Comparison of ENCODE assay signal across 9 cellular contexts in genomic region chr2:143513081-143513480, GRCh38.
DNase-seq lines count a peak whose midpoint lies in the region; ATAC-seq and TF ChIP-seq lines count a peak whose summit lies in the region.
"Had no signal": no experiment of that assay in that cellular context is flagged by ENCODE, and none has a peak within 500 bp of the region (broad histone marks: within the 10 kb centered on the region; RNA-seq: fewer than 3 reads in every experiment).

No MANE protein-coding gene starts in this region.

- H3K4me3 ChIP-seq in LNCaP clone FGC (ENCODE audit: low read depth, low read length) (no peak overlapping the region), iPS DF 6.9 (ENCODE audit: low read length) (no peak overlapping the region), suprapubic skin (no peak overlapping the region)
- H3K4me3 ChIP-seq: BLaER1 treated with 17β-estradiol and CSF1 and Interleukin-3, amounts not matched to agents 10 nM and 100 nM had no signal

- H3K36me3 ChIP-seq in iPS DF 6.9 (ENCODE audit: control insufficient read depth, insufficient read depth, low read length), result no peaks in the 10 kb centered on the region
- no peaks in the 10 kb centered on the region for H3K36me3 ChIP-seq in suprapubic skin

- no peak for TF ChIP-seq POLR2A in suprapubic skin (IDR thresholded peaks at IDR 0.05)

- peak; percentile 62 for TF ChIP-seq CTCF in LNCaP clone FGC (IDR thresholded peaks at IDR 0.05; ENCODE audit: control insufficient read depth, extremely low read depth, insufficient read depth)
- TF ChIP-seq CTCF in suprapubic skin (IDR thresholded peaks at IDR 0.05), result peak; percentile 54 to 73

- WGBS in iPS DF 6.9 (ENCODE audit: insufficient coverage, insufficient read length), result no CpG with 5 or more reads among the region's 2 CpGs
- 7% methylated on average over 2 of the region's 2 CpGs for WGBS in suprapubic skin

- H3K27me3 ChIP-seq in iPS DF 6.9 (ENCODE audit: control insufficient read depth, insufficient read depth, low read length) (no peaks in the 10 kb centered on the region), suprapubic skin (no peaks in the 10 kb centered on the region)
- H3K27me3 ChIP-seq: BLaER1 treated with 17β-estradiol and CSF1 and Interleukin-3, amounts not matched to agents 10 nM and 100 nM had no signal

- ATAC-seq in GM21619 (IDR thresholded peaks at IDR 0.05; ENCODE audit: unreplicated experiment), result peak; percentile 68

- H3K27ac ChIP-seq in iPS DF 6.9 (ENCODE audit: low read length), result no peak overlapping the region
- H3K27ac ChIP-seq in suprapubic skin, result no peak overlapping the region
- H3K27ac ChIP-seq: BLaER1 treated with 17β-estradiol and CSF1 and Interleukin-3, amounts not matched to agents 10 nM and 100 nM had no signal

- peak in 2 of 3 experiments; percentile 24 to 54 for DNase-seq in NCI-H1417 (lab: John Stamatoyannopoulos, UW)
- DNase-seq in NCI-H1417 treated with DMSO at 0.1 percent for 48 hours (lab: John Stamatoyannopoulos, UW), result no peak
- no peak for DNase-seq in LNCaP clone FGC (ENCODE audit: low read depth)
- peak; percentile 78 for DNase-seq in astrocyte of the hippocampus (ENCODE audit: low read depth, low spot score)
- DNase-seq in iPS DF 6.9 (ENCODE audit: low read depth, low spot score), result peak; percentile 33
- DNase-seq in suprapubic skin (ENCODE audit: low spot score in 2 of 2), result no peak
- no peak for DNase-seq in DMS79 (lab: John Stamatoyannopoulos, UW)

- no peaks in the 10 kb centered on the region for H3K4me1 ChIP-seq in iPS DF 6.9 (ENCODE audit: control insufficient read depth, insufficient read depth, low read length)
- H3K4me1 ChIP-seq in suprapubic skin, result no peaks in the 10 kb centered on the region
- H3K4me1 ChIP-seq: BLaER1 treated with 17β-estradiol and CSF1 and Interleukin-3, amounts not matched to agents 10 nM and 100 nM had no signal

- TF ChIP-seq EP300 in suprapubic skin (IDR thresholded peaks at IDR 0.05), result no peak

- no peaks in the 10 kb centered on the region for H3K9me3 ChIP-seq in iPS DF 6.9 (ENCODE audit: control insufficient read depth, insufficient read depth, low read length)
- no peaks in the 10 kb centered on the region for H3K9me3 ChIP-seq in suprapubic skin

Comparison
In these comparisons a context has a peak if more than half of its experiments do, and no peak if none do; other contexts are left out.
1. DNase-seq: peak in NCI-H1417 (2 of 3), astrocyte of the hippocampus (single experiment) and iPS DF 6.9 (single experiment); none in NCI-H1417 treated with DMSO at 0.1 percent for 48 hours (single experiment), LNCaP clone FGC (single experiment), suprapubic skin (0 of 2) and DMS79 (single experiment).